Comparison of ENCODE assay signal across 20 cellular contexts in genomic region chr2:118296663-118297062, GRCh38.
"Had no signal": no experiment of that assay in that cellular context is flagged by ENCODE, and none has a peak within 500 bp of the region (broad histone marks: within the 10 kb centered on the region; RNA-seq: fewer than 3 reads in every experiment).

No MANE protein-coding gene starts in this region.

- DNase-seq: stimulated activated CD4-positive, alpha-beta T cell treated with anti-CD3 and anti-CD28 coated beads, Interleukin-2, amount 100 ng/mL, for 48 hours; stimulated activated CD4-positive, alpha-beta T cell treated with anti-CD3 and anti-CD28 coated beads, Interleukin-4, amount 100 ng/mL, for 1 hour; stimulated activated CD4-positive, alpha-beta T cell treated with anti-CD3 and anti-CD28 coated beads, Interleukin-4, amount 100 ng/mL, for 24 hours; stimulated activated CD4-positive, alpha-beta T cell treated with anti-CD3 and anti-CD28 coated beads, Interleukin-4, amount 100 ng/mL, for 4 hours; stimulated activated CD8-positive, alpha-beta memory T cell treated with anti-CD3 and anti-CD28 coated beads, Interleukin-4, amount 100 ng/mL, for 48 hours; stimulated activated naive B cell treated with anti-CD40 and anti-IgM and Interleukin-4, amounts not matched to agents 10 μg/mL and 1 μg/mL and 100 μg/mL, for 72 hours; stimulated activated naive CD4-positive, alpha-beta T cell; stimulated activated naive CD4-positive, alpha-beta T cell treated with Interleukin-2 at 50 U/mL for 16 hours; stimulated activated naive CD8-positive, alpha-beta T cell treated with anti-CD3 and anti-CD28 coated beads, Interleukin-15, amount 100 ng/mL, for 72 hours; stimulated activated naive CD8-positive, alpha-beta T cell treated with anti-CD3 and anti-CD28 coated beads, Interleukin-15, Interleukin-2, amounts not matched to agents 100 U/mL and 50 U/mL, for 24 hours; stomach; substantia nigra; testis; thyroid gland; tibial artery; transverse colon; trophoblast cell; upper lobe of left lung; upper lobe of right lung; uterus had no signal
